Comparison of ENCODE assay signal across 29 cellular contexts in genomic region chr4:555566-556275, GRCh38. TPM values are rescaled to one million over a fixed set of nuclear protein-coding genes. Genes with fewer than 3 reads are reported as not detected.
"Had no signal": no experiment of that assay in that cellular context is flagged by ENCODE, and none has a peak within 500 bp of the region (broad histone marks: within the 10 kb centered on the region; RNA-seq: fewer than 3 reads in every experiment).

No MANE protein-coding gene starts in this region.

- DNase-seq: activated CD4-positive, alpha-beta T cell treated with anti-CD3 and anti-CD28 coated beads for 48 hours; activated CD4-positive, alpha-beta T cell treated with anti-CD3 and anti-CD28 coated beads, Interleukin-2, amount 50 U/mL, for 48 hours; activated CD8-positive, alpha-beta memory T cell treated with anti-CD3 and anti-CD28 coated beads for 24 hours; activated gamma-delta T cell; activated naive CD4-positive, alpha-beta T cell treated with anti-CD3 and anti-CD28 coated beads, Interleukin-2, amount 10 ng/mL, durations not matched to agents 7 days and 5 days; activated naive CD8-positive, alpha-beta T cell treated with anti-CD3 and anti-CD28 coated beads, Interleukin-2, amount 10 ng/mL, durations not matched to agents 7 days and 5 days; caudate nucleus; dermis blood vessel endothelial cell; effector CD4-positive, alpha-beta T cell; erythroblast; gastrocnemius medialis; glutamatergic neuron; left lung; ovary; stimulated activated CD4-positive, alpha-beta T cell treated with anti-CD3 and anti-CD28 coated beads, Interleukin-15, amount 100 ng/mL, for 24 hours; stimulated activated CD4-positive, alpha-beta T cell treated with anti-CD3 and anti-CD28 coated beads, Interleukin-2, amount 100 ng/mL, for 24 hours; stimulated activated naive CD4-positive, alpha-beta T cell; testis; transverse colon had no signal

- H3K36me3 ChIP-seq: ascending aorta, gastrocnemius medialis, left lung, ovary, prostate gland, transverse colon had no signal

- H3K9me3 ChIP-seq: ascending aorta, gastrocnemius medialis, ovary, prostate gland, testis, transverse colon had no signal

- ATAC-seq: activated CD4-positive, CD25-positive, alpha-beta regulatory T cell treated with anti-CD3 and anti-CD28 coated beads, Interleukin-2, amount 50 U/mL, for 24 hours; gastrocnemius medialis; left lung had no signal

- H3K27ac ChIP-seq: ascending aorta, gastrocnemius medialis, left lung, ovary, prostate gland, SK-N-MC, testis, transverse colon, VCaP had no signal

- H3K27me3 ChIP-seq: ascending aorta, gastrocnemius medialis, ovary, testis had no signal

- H3K4me1 ChIP-seq: ascending aorta, gastrocnemius medialis, left lung, prostate gland, testis, transverse colon had no signal

- H3K4me2 ChIP-seq: smooth muscle cell had no signal

- H3K4me3 ChIP-seq: ascending aorta, gastrocnemius medialis, left lung, ovary, prostate gland, SK-N-MC, smooth muscle cell, testis, transverse colon had no signal

RNA-seq across cellular contexts. Expression of gene TMEM271, which starts 20.4 kb away (rescaled TPM):
- total RNA-seq: activated naive CD8-positive, alpha-beta T cell treated with anti-CD3 and anti-CD28 coated beads, Interleukin-2, amount 10 ng/mL, durations not matched to agents 7 days and 5 days; ascending aorta; dermis blood vessel endothelial cell; gastrocnemius medialis; kidney epithelial cell; left lung; lung microvascular endothelial cell; mucosa of gallbladder; ovary; smooth muscle cell; T-helper 1 cell treated with Interleukin-12 subunit alpha and Interleukin-12 subunit beta and Interleukin-4 antibody, amounts not matched to agents 30 ng/mL and 1 ng/mL, for 36 hours; transverse colon had no signal
- polyA plus RNA-seq: ovary, smooth muscle cell had no signal
